ENCODE assay signal across 1 cellular context in genomic region chr4:76160355-76160754, GRCh38.
TF ChIP-seq lines count a peak whose summit lies in the region.

No MANE protein-coding gene starts in this region.

TF ChIP-seq in K562, 482 proteins besides CTCF, POLR2A, EP300 and RAD21:
- TF ChIP-seq ZNF707 (CRISPR knock-in tag; conservative IDR thresholded peaks at IDR 0.05) (no peak), GABPA (tag; conservative IDR thresholded peaks at IDR 0.05; ENCODE audit: low read depth) (0 out of 2 replicates have a peak, but pooled peaks have one; percentile 22), PKNOX1 (IDR thresholded peaks at IDR 0.05) (peak; percentile 87), ETV1 (tag; conservative IDR thresholded peaks at IDR 0.05; ENCODE audit: low read depth) (peak; percentile 72), PBX2 (CRISPR knock-in tag; IDR thresholded peaks at IDR 0.05; ENCODE audit: low read depth) (no peak), PBX2 (tag; conservative IDR thresholded peaks at IDR 0.05; ENCODE audit: low read depth) (peak; percentile 87), MEIS2 (IDR thresholded peaks at IDR 0.05; ENCODE audit: partially characterized antibody) (peak; percentile 92), DEAF1 (CRISPR knock-in tag; IDR thresholded peaks at IDR 0.05) (no peak), CEBPB (tag; IDR thresholded peaks at IDR 0.05) (peak; percentile 8; the same call in 1 of the 2 replicates)
